8 cellular contexts compared by ENCODE assay signal in genomic region chr14:99687284-99688209, GRCh38. TPM values are rescaled to one million over a fixed set of nuclear protein-coding genes. Genes with fewer than 3 reads are reported as not detected.
DNase-seq lines count a peak whose midpoint lies in the region; ATAC-seq, FAIRE-seq and TF ChIP-seq lines count a peak whose summit lies in the region.

No MANE protein-coding gene starts in this region.

- H3K4me1 Mint-ChIP-seq in activated CD8-positive, alpha-beta T cell treated with anti-CD3 and anti-CD28 coated beads, Interleukin-2, amount 10 ng/mL, durations not matched to agents 7 days and 5 days (ENCODE audit: low read depth) = peaks cover 23% of the 10 kb centered on the region
- peaks cover 12% of the 10 kb centered on the region for H3K4me1 Mint-ChIP-seq in type B pancreatic cell (ENCODE audit: unreplicated experiment)

- intact Hi-C loops in Right ventricle myocardium inferior (cut with DNase I) = no loop called here
- intact Hi-C loops in Right ventricle myocardium superior (cut with DNase I) = no loop called here

- peak; percentile 81 for TF ChIP-seq CTCF in type B pancreatic cell (conservative IDR thresholded peaks at IDR 0.05)

- H3K36me3 Mint-ChIP-seq in activated CD8-positive, alpha-beta T cell treated with anti-CD3 and anti-CD28 coated beads, Interleukin-2, amount 10 ng/mL, durations not matched to agents 7 days and 5 days (ENCODE audit: low read depth) = no peaks in the 10 kb centered on the region
- H3K36me3 Mint-ChIP-seq in type B pancreatic cell = no peaks in the 10 kb centered on the region

- no peak overlapping the region for H3K4me3 Mint-ChIP-seq in activated CD8-positive, alpha-beta T cell treated with anti-CD3 and anti-CD28 coated beads, Interleukin-2, amount 10 ng/mL, durations not matched to agents 7 days and 5 days
- H3K4me3 Mint-ChIP-seq in type B pancreatic cell = peak overlapping the region; percentile 63

- no peak overlapping the region for H3K27ac Mint-ChIP-seq in activated CD8-positive, alpha-beta T cell treated with anti-CD3 and anti-CD28 coated beads, Interleukin-2, amount 10 ng/mL, durations not matched to agents 7 days and 5 days
- H3K27ac Mint-ChIP-seq in type B pancreatic cell = no peak overlapping the region

- POLR2A ChIA-PET in activated CD8-positive, alpha-beta T cell treated with anti-CD3 and anti-CD28 coated beads, Interleukin-2, amount 10 ng/mL, durations not matched to agents 7 days and 5 days (lab: Charles Lee) = no interaction called here

- no peaks in the 10 kb centered on the region for H3K9me3 Mint-ChIP-seq in activated CD8-positive, alpha-beta T cell treated with anti-CD3 and anti-CD28 coated beads, Interleukin-2, amount 10 ng/mL, durations not matched to agents 7 days and 5 days (ENCODE audit: insufficient read depth)
- no peaks in the 10 kb centered on the region for H3K9me3 Mint-ChIP-seq in type B pancreatic cell

- CTCF ChIA-PET in activated CD8-positive, alpha-beta T cell treated with anti-CD3 and anti-CD28 coated beads, Interleukin-2, amount 10 ng/mL, durations not matched to agents 7 days and 5 days (lab: Charles Lee) = interaction anchor here (0.7 to 1.7 kb wide), 7 partner anchors 18 to 536 kb away, joined by 3 to 5 read pairs (median 4); no protein-coding TSS in a partner anchor

- H3K27me3 Mint-ChIP-seq in activated CD8-positive, alpha-beta T cell treated with anti-CD3 and anti-CD28 coated beads, Interleukin-2, amount 10 ng/mL, durations not matched to agents 7 days and 5 days (ENCODE audit: low read depth) = peaks cover 33% of the 10 kb centered on the region
- peaks cover 47% of the 10 kb centered on the region for H3K27me3 Mint-ChIP-seq in type B pancreatic cell

- no peak for ATAC-seq in Right ventricle myocardium inferior
- ATAC-seq in Right ventricle myocardium superior (ENCODE audit: poor library complexity) = no peak
- no peak for ATAC-seq in activated CD8-positive, alpha-beta T cell treated with anti-CD3 and anti-CD28 coated beads, Interleukin-2, amount 10 ng/mL, durations not matched to agents 7 days and 5 days
- ATAC-seq in GM21786 (IDR thresholded peaks at IDR 0.05; ENCODE audit: unreplicated experiment) = no peak

- peak; percentile 53 for DNase-seq in Right ventricle myocardium inferior (ENCODE audit: missing footprints)
- no peak for DNase-seq in Right ventricle myocardium superior
- peak; percentile 35 for DNase-seq in activated CD8-positive, alpha-beta T cell treated with anti-CD3 and anti-CD28 coated beads, Interleukin-2, amount 10 ng/mL, durations not matched to agents 7 days and 5 days
- DNase-seq in iPS-NIHi7 (ENCODE audit: extremely low spot score) = peak; percentile 79
- DNase-seq in type B pancreatic cell (ENCODE audit: extremely low spot score, unreplicated experiment) = peak; percentile 67
- no peak for DNase-seq in urothelium cell line (ENCODE audit: low spot score)
- no peak for DNase-seq in RCC 7860 (ENCODE audit: low spot score)

- FAIRE-seq in urothelium cell line (lab: Jason Lieb, UNC) (no peak), RCC 7860 (lab: Jason Lieb, UNC) (no peak)

RNA-seq across cellular contexts. Expression of gene CYP46A1, which starts 3.4 kb away (rescaled TPM):
- total RNA-seq in Right ventricle myocardium inferior (2.2 TPM), Right ventricle myocardium superior (3.0 TPM), type B pancreatic cell (ENCODE audit: low replicate concordance) (0.98 and 4.7 TPM in 2 replicates)
- not detected for total RNA-seq in activated CD8-positive, alpha-beta T cell treated with anti-CD3 and anti-CD28 coated beads, Interleukin-2, amount 10 ng/mL, durations not matched to agents 7 days and 5 days

RNA-seq across cellular contexts. Expression of gene HHIPL1, which starts 42.6 kb away (rescaled TPM):
- 1.5 TPM for total RNA-seq in Right ventricle myocardium inferior
- 1.6 TPM for total RNA-seq in Right ventricle myocardium superior
- not detected for total RNA-seq in activated CD8-positive, alpha-beta T cell treated with anti-CD3 and anti-CD28 coated beads, Interleukin-2, amount 10 ng/mL, durations not matched to agents 7 days and 5 days
- 0.19 and 1.4 TPM in 2 replicates for total RNA-seq in type B pancreatic cell (ENCODE audit: low replicate concordance)

Comparison
In these comparisons a context has a peak if more than half of its experiments do, and no peak if none do; other contexts are left out.
1. DNase-seq: peak in Right ventricle myocardium inferior (single experiment), activated CD8-positive, alpha-beta T cell treated with anti-CD3 and anti-CD28 coated beads, Interleukin-2, amount 10 ng/mL, durations not matched to agents 7 days and 5 days (single experiment), iPS-NIHi7 (single experiment) and type B pancreatic cell (single experiment); none in Right ventricle myocardium superior (single experiment), urothelium cell line (single experiment) and RCC 7860 (single experiment).